2 cellular contexts compared by ENCODE assay signal in genomic region chr2:215737496-215737895, GRCh38.
TF ChIP-seq lines count a peak whose summit lies in the region.

No MANE protein-coding gene starts in this region.

TF ChIP-seq in GM23338, 12 proteins besides CTCF, POLR2A, EP300 and RAD21:
- TF ChIP-seq EZH2 (IDR thresholded peaks at IDR 0.05; ENCODE audit: low read depth, unreplicated experiment) (no peak), ZNF462 (CRISPR knock-in tag; IDR thresholded peaks at IDR 0.05) (0 out of 2 replicates have a peak, but pooled peaks have one; percentile 33), CREB1 (CRISPR knock-in tag; IDR thresholded peaks at IDR 0.05; ENCODE audit: low read depth) (no peak), ETS1 (IDR thresholded peaks at IDR 0.05) (no peak), ZNF331 (CRISPR knock-in tag; IDR thresholded peaks at IDR 0.05; ENCODE audit: low read depth) (no peak), STAT1 (IDR thresholded peaks at IDR 0.05; ENCODE audit: unreplicated experiment) (no peak)
- TF ChIP-seq, protein P1, sequence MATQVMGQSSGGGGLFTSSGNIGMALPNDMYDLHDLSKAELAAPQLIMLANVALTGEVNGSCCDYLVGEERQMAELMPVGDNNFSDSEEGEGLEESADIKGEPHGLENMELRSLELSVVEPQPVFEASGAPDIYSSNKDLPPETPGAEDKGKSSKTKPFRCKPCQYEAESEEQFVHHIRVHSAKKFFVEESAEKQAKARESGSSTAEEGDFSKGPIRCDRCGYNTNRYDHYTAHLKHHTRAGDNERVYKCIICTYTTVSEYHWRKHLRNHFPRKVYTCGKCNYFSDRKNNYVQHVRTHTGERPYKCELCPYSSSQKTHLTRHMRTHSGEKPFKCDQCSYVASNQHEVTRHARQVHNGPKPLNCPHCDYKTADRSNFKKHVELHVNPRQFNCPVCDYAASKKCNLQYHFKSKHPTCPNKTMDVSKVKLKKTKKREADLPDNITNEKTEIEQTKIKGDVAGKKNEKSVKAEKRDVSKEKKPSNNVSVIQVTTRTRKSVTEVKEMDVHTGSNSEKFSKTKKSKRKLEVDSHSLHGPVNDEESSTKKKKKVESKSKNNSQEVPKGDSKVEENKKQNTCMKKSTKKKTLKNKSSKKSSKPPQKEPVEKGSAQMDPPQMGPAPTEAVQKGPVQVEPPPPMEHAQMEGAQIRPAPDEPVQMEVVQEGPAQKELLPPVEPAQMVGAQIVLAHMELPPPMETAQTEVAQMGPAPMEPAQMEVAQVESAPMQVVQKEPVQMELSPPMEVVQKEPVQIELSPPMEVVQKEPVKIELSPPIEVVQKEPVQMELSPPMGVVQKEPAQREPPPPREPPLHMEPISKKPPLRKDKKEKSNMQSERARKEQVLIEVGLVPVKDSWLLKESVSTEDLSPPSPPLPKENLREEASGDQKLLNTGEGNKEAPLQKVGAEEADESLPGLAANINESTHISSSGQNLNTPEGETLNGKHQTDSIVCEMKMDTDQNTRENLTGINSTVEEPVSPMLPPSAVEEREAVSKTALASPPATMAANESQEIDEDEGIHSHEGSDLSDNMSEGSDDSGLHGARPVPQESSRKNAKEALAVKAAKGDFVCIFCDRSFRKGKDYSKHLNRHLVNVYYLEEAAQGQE (IDR thresholded peaks at IDR 0.05; ENCODE audit: unreplicated experiment) = no peak

TF ChIP-seq in H1, 55 proteins besides CTCF, POLR2A, EP300 and RAD21:
- TF ChIP-seq CHD7 (IDR thresholded peaks at IDR 0.05; ENCODE audit: insufficient replicate concordance, low read length) (no peak), CREB1 (IDR thresholded peaks at IDR 0.05) (no peak), JUND (IDR thresholded peaks at IDR 0.05; ENCODE audit: low read length) (no peak)
